29 cellular contexts compared by ENCODE assay signal in genomic region chr13:34647379-34647778, GRCh38.
DNase-seq lines count a peak whose midpoint lies in the region; ATAC-seq, FAIRE-seq and TF ChIP-seq lines count a peak whose summit lies in the region.
"Had no signal": no experiment of that assay in that cellular context is flagged by ENCODE, and none has a peak within 500 bp of the region (broad histone marks: within the 10 kb centered on the region; RNA-seq: fewer than 3 reads in every experiment).

No MANE protein-coding gene starts in this region.

- no TSS peak for BruUV-seq in PC-3 (replicated peaks; lab: Mats Ljungman, UMichigan)

- H3K27ac ChIP-seq in A549 (no peak overlapping the region), PC-3 (ENCODE audit: low read length) (0 out of 2 replicates have a peak overlapping the region, but pooled peaks have one; percentile 0), esophagus muscularis mucosa (replicated peaks in 1 of 4) (no peak overlapping the region), pancreas (no peak overlapping the region), adrenal gland (no peak overlapping the region)
- H3K27ac ChIP-seq: RWPE1 had no signal

- H4K20me1 ChIP-seq in PC-3 (ENCODE audit: low read length) = no peaks in the 10 kb centered on the region

- intact Hi-C loops in PC-3 (cut with micrococcal nuclease) (no loop called here), esophagus muscularis mucosa (cut with DNase I) (no loop called here), pancreas (cut with DNase I) (no loop called here), adrenal gland (cut with DNase I) (no loop called here), natural killer cell (cut with micrococcal nuclease) (no loop called here)

- TF ChIP-seq CTCF in A549 (IDR thresholded peaks at IDR 0.05) (no peak), PC-3 (conservative IDR thresholded peaks at IDR 0.05; ENCODE audit: low read depth, low read length) (no peak), esophagus muscularis mucosa (IDR thresholded peaks at IDR 0.05) (no peak), pancreas (IDR thresholded peaks at IDR 0.05) (no peak), adrenal gland (IDR thresholded peaks at IDR 0.05) (no peak), natural killer cell (IDR thresholded peaks at IDR 0.05) (no peak)

- no peaks in the 10 kb centered on the region for H3K79me2 ChIP-seq in PC-3 (ENCODE audit: low read length)

- H3K9me3 ChIP-seq in A549 (no peaks in the 10 kb centered on the region), PC-3 (ENCODE audit: low read length) (no peaks in the 10 kb centered on the region), esophagus muscularis mucosa (no peaks in the 10 kb centered on the region), pancreas (no peaks in the 10 kb centered on the region), adrenal gland (replicated peaks in 1 of 3) (no peaks in the 10 kb centered on the region)

- no peak overlapping the region for H2AFZ ChIP-seq in PC-3 (ENCODE audit: low read length)

- no peak overlapping the region for H3K4me3 Mint-ChIP-seq in natural killer cell
- H3K4me3 Mint-ChIP-seq: CD4-positive, alpha-beta memory T cell; T-cell had no signal

- no peak overlapping the region for H3K4me2 ChIP-seq in A549
- H3K4me2 ChIP-seq in PC-3 (ENCODE audit: low read length) = no peak overlapping the region

- DNase-seq in A549 (ENCODE audit: low read depth in 1 of 2, low spot score in 1 of 2) (peak; percentile 4 to 20), ELR (ENCODE audit: low read depth) (peak; percentile 14), PC-3 (peak; percentile 73), esophagus muscularis mucosa (ENCODE audit: extremely low spot score) (peak; percentile 47), pancreas (no peak), adrenal gland (no peak), natural killer cell (no peak)
- DNase-seq in stimulated activated CD4-positive, alpha-beta T cell treated with anti-CD3 and anti-CD28 coated beads, Interleukin-4, amount 100 ng/mL, for 24 hours = no peak
- DNase-seq: C1 segment of cervical spinal cord; CD4-positive, alpha-beta memory T cell; COR-L47; DMS79; EL; GF-D8; H7; KBM-7; MV-4-11; NCI-H1105 treated with DMSO at 0.1 percent for 48 hours; NCI-H146; NCI-H1930; NCI-H2107; NCI-H526 treated with DMSO at 0.1 percent for 48 hours; SHP77; T-cell had no signal

- no peak overlapping the region for H3K9ac ChIP-seq in PC-3 (ENCODE audit: low read length)

- H3K27me3 ChIP-seq in PC-3 (ENCODE audit: low read length) (no peaks in the 10 kb centered on the region), esophagus muscularis mucosa (no peaks in the 10 kb centered on the region), pancreas (no peaks in the 10 kb centered on the region), adrenal gland (no peaks in the 10 kb centered on the region)

- FAIRE-seq in A549 (lab: Jason Lieb, UNC) = no peak
- no peak for FAIRE-seq in pancreas (lab: Jason Lieb, UNC)
- FAIRE-seq: GM12892, GM19239, HTR-8/SVneo had no signal

- TF ChIP-seq EP300 in A549 (IDR thresholded peaks at IDR 0.05) (no peak), esophagus muscularis mucosa (IDR thresholded peaks at IDR 0.05) (no peak)

- no peaks in the 10 kb centered on the region for H3K36me3 Mint-ChIP-seq in natural killer cell
- H3K36me3 Mint-ChIP-seq: CD4-positive, alpha-beta memory T cell; T-cell had no signal

- TF ChIP-seq RAD21 in A549 (conservative IDR thresholded peaks at IDR 0.05 in 1 of 2, IDR thresholded peaks at IDR 0.05 in 1 of 2) = no peak

- POLR2A ChIA-PET in A549 (lab: Yijun Ruan, JAX) (no interaction called here), PC-3 (lab: Charles Lee; ENCODE audit: unreplicated experiment) (no interaction called here)

- CTCF ChIA-PET in A549 (lab: Yijun Ruan, JAX) = no interaction called here
- CTCF ChIA-PET in PC-3 (lab: Charles Lee) = no interaction called here

- H3K27me3 Mint-ChIP-seq in natural killer cell (ENCODE audit: low read depth in 2 of 2) = no peaks in the 10 kb centered on the region
- H3K27me3 Mint-ChIP-seq: CD4-positive, alpha-beta memory T cell; T-cell had no signal

- no peak overlapping the region for H3K4me3 ChIP-seq in A549
- no peak overlapping the region for H3K4me3 ChIP-seq in PC-3 (ENCODE audit: low read length)
- H3K4me3 ChIP-seq in esophagus muscularis mucosa = no peak overlapping the region
- H3K4me3 ChIP-seq in pancreas = no peak overlapping the region
- no peak overlapping the region for H3K4me3 ChIP-seq in adrenal gland

- no peaks in the 10 kb centered on the region for H3K4me1 Mint-ChIP-seq in natural killer cell
- H3K4me1 Mint-ChIP-seq: CD4-positive, alpha-beta memory T cell; T-cell had no signal

- no peaks in the 10 kb centered on the region for H3K4me1 ChIP-seq in A549
- H3K4me1 ChIP-seq in PC-3 (ENCODE audit: insufficient read depth, low read length) = peaks cover 8% of the 10 kb centered on the region
- no peaks in the 10 kb centered on the region for H3K4me1 ChIP-seq in esophagus muscularis mucosa
- H3K4me1 ChIP-seq in pancreas = no peaks in the 10 kb centered on the region
- H3K4me1 ChIP-seq in adrenal gland (replicated peaks in 1 of 2) = no peaks in the 10 kb centered on the region

- H3F3A ChIP-seq in PC-3 (ENCODE audit: low read length, unreplicated experiment) = no peaks in the 10 kb centered on the region

- no peaks in the 10 kb centered on the region for H3K9me2 ChIP-seq in PC-3 (replicated peaks; ENCODE audit: low read length)

- peaks cover 12 to 21% of the 10 kb centered on the region in 2 donors for H3K9me3 Mint-ChIP-seq in natural killer cell

- H3K36me3 ChIP-seq in PC-3 (ENCODE audit: low read depth, low read length) (no peaks in the 10 kb centered on the region), esophagus muscularis mucosa (no peaks in the 10 kb centered on the region), pancreas (no peaks in the 10 kb centered on the region), adrenal gland (replicated peaks in 1 of 2) (no peaks in the 10 kb centered on the region)

- no peak for TF ChIP-seq POLR2A in A549 (IDR thresholded peaks at IDR 0.05; ENCODE audit: low read length)
- TF ChIP-seq POLR2A in esophagus muscularis mucosa (IDR thresholded peaks at IDR 0.05; ENCODE audit: low read depth) = no peak
- TF ChIP-seq POLR2A in adrenal gland (IDR thresholded peaks at IDR 0.05) = no peak

- ATAC-seq in A549 (no peak), PC-3 (peak; percentile 64), pancreas (no peak), natural killer cell (no peak)
- ATAC-seq: Panc1, T-cell had no signal

- H3K27ac Mint-ChIP-seq in natural killer cell = no peak overlapping the region
- H3K27ac Mint-ChIP-seq: T-cell had no signal

TF ChIP-seq in A549, 52 proteins besides CTCF, POLR2A, EP300 and RAD21:
- no peak for TF ChIP-seq BHLHE40 (IDR thresholded peaks at IDR 0.05; ENCODE audit: low read depth, low read length)
- no peak for TF ChIP-seq EHMT2 (IDR thresholded peaks at IDR 0.05; ENCODE audit: low read depth)
- no peak for TF ChIP-seq MYC (IDR thresholded peaks at IDR 0.05; ENCODE audit: borderline replicate concordance, low read length)
- no peak for TF ChIP-seq REST (IDR thresholded peaks at IDR 0.05)
- no peak for TF ChIP-seq ZC3H11A (IDR thresholded peaks at IDR 0.05)
- no peak for TF ChIP-seq CHD4 (IDR thresholded peaks at IDR 0.05; ENCODE audit: borderline replicate concordance)
- TF ChIP-seq KDM5A (IDR thresholded peaks at IDR 0.05) = no peak
- TF ChIP-seq TFCP2L1 (CRISPR knock-in tag; IDR thresholded peaks at IDR 0.05) = no peak

Comparison
In these comparisons a context has a peak if more than half of its experiments do, and no peak if none do; other contexts are left out.
1. DNase-seq: peak in A549 (2 of 2), ELR (single experiment), PC-3 (single experiment) and esophagus muscularis mucosa (single experiment); none in pancreas (0 of 6), adrenal gland (0 of 7), stimulated activated CD4-positive, alpha-beta T cell treated with anti-CD3 and anti-CD28 coated beads, Interleukin-4, amount 100 ng/mL, for 24 hours (single experiment) and natural killer cell (single experiment).